ENCODE assay signal across 36 cellular contexts in genomic region chr18:31577195-31577594, GRCh38. TPM values are rescaled to one million over a fixed set of nuclear protein-coding genes. Genes with fewer than 3 reads are reported as not detected.
DNase-seq lines count a peak whose midpoint lies in the region; ATAC-seq, FAIRE-seq and TF ChIP-seq lines count a peak whose summit lies in the region.
"Had no signal": no experiment of that assay in that cellular context is flagged by ENCODE, and none has a peak within 500 bp of the region (broad histone marks: within the 10 kb centered on the region; RNA-seq: fewer than 3 reads in every experiment).

No MANE protein-coding gene starts in this region.

- H3K4me1 ChIP-seq in pancreas = no peaks in the 10 kb centered on the region
- H3K4me1 ChIP-seq: tibial artery had no signal

- no peak for DNase-seq in NCI-H2227 treated with DMSO at 0.1 percent for 48 hours (lab: John Stamatoyannopoulos, UW)
- no peak for DNase-seq in NCI-H69 (lab: John Stamatoyannopoulos, UW)
- no peak for DNase-seq in pancreas
- no peak for DNase-seq in activated T-cell treated with anti-CD3 and anti-CD28 coated beads, Interleukin-2, amount 50 U/mL, for 24 hours
- DNase-seq: activated CD4-positive, alpha-beta T cell treated with anti-CD3 and anti-CD28 coated beads, Interleukin-2, amount 50 U/mL, for 4 hours; activated effector memory CD4-positive, alpha-beta T cell treated with anti-CD3 and anti-CD28 coated beads, Interleukin-2, amount 50 U/mL, for 16 hours; activated naive CD8-positive, alpha-beta T cell treated with anti-CD3 and anti-CD28 coated beads, Interleukin-2, amount 50 U/mL, for 24 hours; body of pancreas; DMS53; effector CD8-positive, alpha-beta T cell; erythroblast; foreskin fibroblast; H9; immature natural killer cell; KG1; left ventricle myocardium inferior; MV-4-11; naive thymus-derived CD4-positive, alpha-beta T cell; NCI-H1930; NCI-H226; NCI-H774; retina; stimulated activated CD4-positive, alpha-beta T cell treated with anti-CD3 and anti-CD28 coated beads, Interleukin-4, amount 100 ng/mL, for 24 hours; tibial artery had no signal

- ATAC-seq in GM18858 (IDR thresholded peaks at IDR 0.05; ENCODE audit: unreplicated experiment) (peak; percentile 9), GM19463 (IDR thresholded peaks at IDR 0.05; ENCODE audit: unreplicated experiment) (peak; percentile 46), HG02678 (IDR thresholded peaks at IDR 0.05; ENCODE audit: unreplicated experiment) (peak; percentile 34), HG03354 (IDR thresholded peaks at IDR 0.05; ENCODE audit: poor library complexity, severe bottlenecking, unreplicated experiment) (peak; percentile 38), pancreas (no peak)
- ATAC-seq: activated naive CD8-positive, alpha-beta T cell treated with anti-CD3 and anti-CD28 coated beads, Interleukin-2, amount 50 U/mL, for 24 hours; body of pancreas; naive thymus-derived CD4-positive, alpha-beta T cell; WTC11 had no signal

- no peaks in the 10 kb centered on the region for H3K4me1 Mint-ChIP-seq in activated T-cell treated with anti-CD3 and anti-CD28 coated beads, Interleukin-2, amount 50 U/mL, for 24 hours (ENCODE audit: low read depth)
- H3K4me1 Mint-ChIP-seq: activated naive CD8-positive, alpha-beta T cell treated with anti-CD3 and anti-CD28 coated beads, Interleukin-2, amount 50 U/mL, for 24 hours; immature natural killer cell; naive thymus-derived CD4-positive, alpha-beta T cell had no signal

- H3K9me3 Mint-ChIP-seq in activated T-cell treated with anti-CD3 and anti-CD28 coated beads, Interleukin-2, amount 50 U/mL, for 24 hours = no peaks in the 10 kb centered on the region
- H3K9me3 Mint-ChIP-seq: activated naive CD8-positive, alpha-beta T cell treated with anti-CD3 and anti-CD28 coated beads, Interleukin-2, amount 50 U/mL, for 24 hours; H9; immature natural killer cell; naive thymus-derived CD4-positive, alpha-beta T cell; stimulated activated naive CD8-positive, alpha-beta T cell treated with anti-CD3 and anti-CD28 coated beads, Interleukin-15, Interleukin-2, amounts not matched to agents 100 ng/mL and 50 ng/mL, for 24 hours had no signal

- WGBS in pancreas, 2 donors = 88 to 89% methylated on average over 1 of the region's 1 CpG

- intact Hi-C loops in pancreas (cut with DNase I) = no loop called here

- H3K9me3 ChIP-seq in pancreas = no peaks in the 10 kb centered on the region
- H3K9me3 ChIP-seq: body of pancreas, left ventricle myocardium inferior, tibial artery had no signal

- no peak overlapping the region for H3K4me3 ChIP-seq in pancreas
- H3K4me3 ChIP-seq: body of pancreas, hepatocyte, left ventricle myocardium inferior, smooth muscle cell, tibial artery had no signal

- H3K36me3 Mint-ChIP-seq in activated T-cell treated with anti-CD3 and anti-CD28 coated beads, Interleukin-2, amount 50 U/mL, for 24 hours (ENCODE audit: low read depth) = no peaks in the 10 kb centered on the region
- H3K36me3 Mint-ChIP-seq: immature natural killer cell; naive thymus-derived CD4-positive, alpha-beta T cell; WTC11 had no signal

- no peak for TF ChIP-seq CTCF in pancreas (IDR thresholded peaks at IDR 0.05)

- H3K27me3 ChIP-seq in pancreas = no peaks in the 10 kb centered on the region
- H3K27me3 ChIP-seq: body of pancreas, hepatocyte, tibial artery had no signal

- H3K27me3 Mint-ChIP-seq in activated T-cell treated with anti-CD3 and anti-CD28 coated beads, Interleukin-2, amount 50 U/mL, for 24 hours = no peaks in the 10 kb centered on the region
- H3K27me3 Mint-ChIP-seq: activated naive CD8-positive, alpha-beta T cell treated with anti-CD3 and anti-CD28 coated beads, Interleukin-2, amount 50 U/mL, for 24 hours; naive thymus-derived CD4-positive, alpha-beta T cell; stimulated activated naive CD8-positive, alpha-beta T cell treated with anti-CD3 and anti-CD28 coated beads, Interleukin-15, Interleukin-2, amounts not matched to agents 100 ng/mL and 50 ng/mL, for 24 hours had no signal

- H3K27ac ChIP-seq in pancreas = no peak overlapping the region
- H3K27ac ChIP-seq: body of pancreas, hepatocyte, left ventricle myocardium inferior, tibial artery had no signal

- H3K4me3 Mint-ChIP-seq in activated T-cell treated with anti-CD3 and anti-CD28 coated beads, Interleukin-2, amount 50 U/mL, for 24 hours = no peak overlapping the region
- H3K4me3 Mint-ChIP-seq: activated naive CD8-positive, alpha-beta T cell treated with anti-CD3 and anti-CD28 coated beads, Interleukin-2, amount 50 U/mL, for 24 hours; H9; immature natural killer cell; naive thymus-derived CD4-positive, alpha-beta T cell; stimulated activated naive CD8-positive, alpha-beta T cell treated with anti-CD3 and anti-CD28 coated beads, Interleukin-15, Interleukin-2, amounts not matched to agents 100 ng/mL and 50 ng/mL, for 24 hours; WTC11 had no signal

- H3K27ac Mint-ChIP-seq in activated T-cell treated with anti-CD3 and anti-CD28 coated beads, Interleukin-2, amount 50 U/mL, for 24 hours = no peak overlapping the region
- H3K27ac Mint-ChIP-seq: activated naive CD8-positive, alpha-beta T cell treated with anti-CD3 and anti-CD28 coated beads, Interleukin-2, amount 50 U/mL, for 24 hours; H9; immature natural killer cell; naive thymus-derived CD4-positive, alpha-beta T cell; stimulated activated naive CD8-positive, alpha-beta T cell treated with anti-CD3 and anti-CD28 coated beads, Interleukin-15, Interleukin-2, amounts not matched to agents 100 ng/mL and 50 ng/mL, for 24 hours; WTC11 had no signal

- no peaks in the 10 kb centered on the region for H3K36me3 ChIP-seq in pancreas
- H3K36me3 ChIP-seq: left ventricle myocardium inferior, tibial artery had no signal

- FAIRE-seq in pancreas (lab: Jason Lieb, UNC) = no peak
- FAIRE-seq: A204.1, HTR-8/SVneo had no signal

RNA-seq across cellular contexts. Expression of gene TTR, which starts 14.5 kb away (rescaled TPM):
- total RNA-seq in pancreas = 100 to 1,000 TPM; 133 to 951 (median 228) TPM
- 1,000 to 10,000 TPM; 1,639 to 9,933 TPM for polyA plus RNA-seq in pancreas
- total RNA-seq: chondrocyte; H9; left ventricle myocardium inferior; naive thymus-derived CD4-positive, alpha-beta T cell; omental fat pad; smooth muscle cell had no signal
- polyA plus RNA-seq: immature natural killer cell; naive thymus-derived CD4-positive, alpha-beta T cell had no signal

Comparison
In these comparisons a context has a peak if more than half of its experiments do, and no peak if none do; other contexts are left out.
1. ATAC-seq: peak in GM18858 (single experiment), GM19463 (single experiment), HG02678 (single experiment) and HG03354 (single experiment); none in pancreas (0 of 4).